8 cellular contexts compared by ENCODE assay signal in genomic region chr2:85544915-85545779, GRCh38. TPM values are rescaled to one million over a fixed set of nuclear protein-coding genes. Genes with fewer than 3 reads are reported as not detected.
DNase-seq lines count a peak whose midpoint lies in the region; ATAC-seq and TF ChIP-seq lines count a peak whose summit lies in the region.
"Not testable (repeated sequence)": the region's sequence is repeated elsewhere in the genome, so short reads cannot be mapped to it uniquely, and the experiment has no call there.
"Had no signal": no experiment of that assay in that cellular context is flagged by ENCODE, and none has a peak within 500 bp of the region (broad histone marks: within the 10 kb centered on the region; RNA-seq: fewer than 3 reads in every experiment).

No MANE protein-coding gene starts in this region.

- H3K4me1 Mint-ChIP-seq in activated CD8-positive, alpha-beta T cell treated with anti-CD3 and anti-CD28 coated beads for 36 hours (ENCODE audit: low read depth) = peaks cover 35% of the 10 kb centered on the region
- peaks cover 40% of the 10 kb centered on the region for H3K4me1 Mint-ChIP-seq in neural progenitor cell
- peaks cover 40% of the 10 kb centered on the region for H3K4me1 Mint-ChIP-seq in stimulated activated naive CD8-positive, alpha-beta T cell treated with anti-CD3 and anti-CD28 coated beads, Interleukin-15, Interleukin-2, amounts not matched to agents 100 ng/mL and 50 ng/mL, for 24 hours (ENCODE audit: low read depth)

- H3K4me3 ChIP-seq in HUES48 (ENCODE audit: low read depth, low read length); colonic mucosa; heart left ventricle; neural progenitor cell: not testable (repeated sequence)

- POLR2A ChIA-PET in activated CD8-positive, alpha-beta T cell treated with anti-CD3 and anti-CD28 coated beads for 36 hours (lab: Charles Lee) = interaction anchor here (0.6 to 23.8 kb wide), 23 partner anchors 0 to 227 kb away, joined by 3 to 467 read pairs (median 4); partner anchors contain the start of genes CAPG, ELMOD3, GGCX and MAT2A

- not testable (repeated sequence) for H3K27me3 Mint-ChIP-seq in activated CD8-positive, alpha-beta T cell treated with anti-CD3 and anti-CD28 coated beads for 36 hours; neural progenitor cell (ENCODE audit: insufficient read depth, low read depth); stimulated activated naive CD8-positive, alpha-beta T cell treated with anti-CD3 and anti-CD28 coated beads, Interleukin-15, Interleukin-2, amounts not matched to agents 100 ng/mL and 50 ng/mL, for 24 hours

- peaks cover 71% of the 10 kb centered on the region for H4K20me1 ChIP-seq in neural progenitor cell (ENCODE audit: low read depth)

- peaks cover 71% of the 10 kb centered on the region for H3K36me3 ChIP-seq in HUES48 (ENCODE audit: control insufficient read depth, insufficient read depth, low read length)
- peaks cover 33% of the 10 kb centered on the region for H3K36me3 ChIP-seq in colonic mucosa
- peaks cover 4 to 98% (median 76%) of the 10 kb centered on the region in 9 donors for H3K36me3 ChIP-seq in heart left ventricle
- H3K36me3 ChIP-seq in neural progenitor cell = peaks cover 30% of the 10 kb centered on the region

- not testable (repeated sequence) for H3K9me3 Mint-ChIP-seq in activated CD8-positive, alpha-beta T cell treated with anti-CD3 and anti-CD28 coated beads for 36 hours; neural progenitor cell; stimulated activated naive CD8-positive, alpha-beta T cell treated with anti-CD3 and anti-CD28 coated beads, Interleukin-15, Interleukin-2, amounts not matched to agents 100 ng/mL and 50 ng/mL, for 24 hours

- TF ChIP-seq CTCF in activated CD8-positive, alpha-beta T cell treated with anti-CD3 and anti-CD28 coated beads for 36 hours (IDR thresholded peaks at IDR 0.05); colonic mucosa (IDR thresholded peaks at IDR 0.05); heart left ventricle (IDR thresholded peaks at IDR 0.05); neural progenitor cell (IDR thresholded peaks at IDR 0.05): not testable (repeated sequence)

- H3K27ac ChIP-seq in HUES48 (ENCODE audit: low read depth, low read length) (peak overlapping the region; percentile 43), colonic mucosa (peak overlapping the region; percentile 15), heart left ventricle (peak overlapping the region in 8 of 12 donors; percentile 12 to 99 (median 28)), neural progenitor cell (peak overlapping the region; percentile 74)

- H3K4me1 ChIP-seq in HUES48 (ENCODE audit: control insufficient read depth, insufficient read depth, low read length) = peaks cover 14% of the 10 kb centered on the region; the same call in 1 of the 2 replicates
- H3K4me1 ChIP-seq in colonic mucosa = not testable (repeated sequence)
- peaks cover 0 to 50% (median 32%) of the 10 kb centered on the region in 12 donors for H3K4me1 ChIP-seq in heart left ventricle
- H3K4me1 ChIP-seq in neural progenitor cell = peaks cover 25% of the 10 kb centered on the region

- peak; percentile 17 for DNase-seq in OCI-M1 (lab: John Stamatoyannopoulos, UW)
- not testable (repeated sequence) for DNase-seq in activated CD8-positive, alpha-beta T cell treated with anti-CD3 and anti-CD28 coated beads for 36 hours; colonic mucosa; heart left ventricle; neural progenitor cell (ENCODE audit: low spot score)

- not testable (repeated sequence) for H3K9me3 ChIP-seq in HUES48 (ENCODE audit: control insufficient read depth, insufficient read depth, low read length); colonic mucosa; heart left ventricle; neural progenitor cell (ENCODE audit: low read depth)

- peaks cover 57% of the 10 kb centered on the region for H3K36me3 Mint-ChIP-seq in activated CD8-positive, alpha-beta T cell treated with anti-CD3 and anti-CD28 coated beads for 36 hours (ENCODE audit: low read depth)
- peaks cover 40% of the 10 kb centered on the region for H3K36me3 Mint-ChIP-seq in neural progenitor cell
- peaks cover 57% of the 10 kb centered on the region for H3K36me3 Mint-ChIP-seq in stimulated activated naive CD8-positive, alpha-beta T cell treated with anti-CD3 and anti-CD28 coated beads, Interleukin-15, Interleukin-2, amounts not matched to agents 100 ng/mL and 50 ng/mL, for 24 hours (ENCODE audit: low read depth)

- CTCF ChIA-PET in activated CD8-positive, alpha-beta T cell treated with anti-CD3 and anti-CD28 coated beads for 36 hours (lab: Charles Lee) = interaction anchor here (0.5 to 2.8 kb wide), 8 partner anchors 12 to 154 kb away, joined by 3 to 25 read pairs (median 3); partner anchors contain the start of gene C2orf68

- not testable (repeated sequence) for H3K4me3 Mint-ChIP-seq in activated CD8-positive, alpha-beta T cell treated with anti-CD3 and anti-CD28 coated beads for 36 hours; neural progenitor cell
- peak overlapping the region; percentile 35 for H3K4me3 Mint-ChIP-seq in stimulated activated naive CD8-positive, alpha-beta T cell treated with anti-CD3 and anti-CD28 coated beads, Interleukin-15, Interleukin-2, amounts not matched to agents 100 ng/mL and 50 ng/mL, for 24 hours

- not testable (repeated sequence) for H3K4me2 ChIP-seq in neural progenitor cell

- H3F3A ChIP-seq in neural progenitor cell (ENCODE audit: low read depth) = peaks cover 87% of the 10 kb centered on the region

- TF ChIP-seq POLR2A in heart left ventricle (IDR thresholded peaks at IDR 0.05) = not testable (repeated sequence)

- ATAC-seq in activated CD8-positive, alpha-beta T cell treated with anti-CD3 and anti-CD28 coated beads for 36 hours = not testable (repeated sequence)
- ATAC-seq in heart left ventricle = peak in 1 of 4 donors; percentile 17

- not testable (repeated sequence) for H2AFZ ChIP-seq in neural progenitor cell (replicated peaks)

- intact Hi-C loops in activated CD8-positive, alpha-beta T cell treated with anti-CD3 and anti-CD28 coated beads for 36 hours (cut with micrococcal nuclease) = loop anchor here (10.0 kb wide), 1 partner anchor 220 kb away; the partner anchor contains the start of gene TGOLN2
- intact Hi-C loops in colonic mucosa (cut with DNase I); heart left ventricle (cut with DNase I): not testable (repeated sequence)

- not testable (repeated sequence) for H3K27me3 ChIP-seq in HUES48 (ENCODE audit: control insufficient read depth, insufficient read depth, low read length); colonic mucosa; heart left ventricle; neural progenitor cell

- peaks cover 36% of the 10 kb centered on the region for H3K79me2 ChIP-seq in neural progenitor cell (ENCODE audit: low read depth)

- WGBS in heart left ventricle, 4 donors = 74 to 83% (median 79%) methylated on average over 5 of the region's 5 CpGs

- H3K27ac Mint-ChIP-seq in activated CD8-positive, alpha-beta T cell treated with anti-CD3 and anti-CD28 coated beads for 36 hours = peak overlapping the region; percentile 52
- H3K27ac Mint-ChIP-seq in neural progenitor cell = not testable (repeated sequence)
- H3K27ac Mint-ChIP-seq in stimulated activated naive CD8-positive, alpha-beta T cell treated with anti-CD3 and anti-CD28 coated beads, Interleukin-15, Interleukin-2, amounts not matched to agents 100 ng/mL and 50 ng/mL, for 24 hours = peak overlapping the region; percentile 46

- H3K9ac ChIP-seq in HUES48 (ENCODE audit: low read depth, low read length); colonic mucosa (ENCODE audit: low read depth in 2 of 2, low read length in 2 of 2); neural progenitor cell: not testable (repeated sequence)

RNA-seq across cellular contexts. Expression of gene MAT2A, which starts 6.2 kb away (rescaled TPM):
- 100 to 1,000 TPM; 276 to 282 TPM for total RNA-seq in activated CD8-positive, alpha-beta T cell treated with anti-CD3 and anti-CD28 coated beads for 36 hours
- total RNA-seq in colonic mucosa (100 to 1,000 TPM; 105 to 156 TPM), heart left ventricle (100 to 1,000 TPM in 7 of 9 donors, 10 to 100 TPM in 2; 66.0 to 218 (median 128) TPM), neural progenitor cell (ENCODE audit: low replicate concordance) (180 and 221 TPM in 2 replicates)
- 100 to 1,000 TPM in 1 of 2 donors, 10 to 100 TPM in 1; 72.3 to 131 TPM for polyA plus RNA-seq in heart left ventricle

RNA-seq across cellular contexts. Expression of gene GGCX, which starts 16.1 kb away (rescaled TPM):
- 10 to 100 TPM; 14.6 to 16.7 TPM for total RNA-seq in activated CD8-positive, alpha-beta T cell treated with anti-CD3 and anti-CD28 coated beads for 36 hours
- total RNA-seq in colonic mucosa (10 to 100 TPM; 25.7 to 49.9 TPM), heart left ventricle (10 to 100 TPM; 13.2 to 30.7 (median 20.8) TPM), neural progenitor cell (ENCODE audit: low replicate concordance) (29.7 and 41.7 TPM in 2 replicates)
- 10 to 100 TPM; 12.6 to 28.7 TPM for polyA plus RNA-seq in heart left ventricle

RNA-seq across cellular contexts. Expression of gene VAMP8, which starts 32.2 kb away (rescaled TPM):
- total RNA-seq in activated CD8-positive, alpha-beta T cell treated with anti-CD3 and anti-CD28 coated beads for 36 hours = 10 to 100 TPM; 84.5 to 91.1 TPM
- total RNA-seq in colonic mucosa (100 to 1,000 TPM; 185 to 222 TPM), heart left ventricle (100 to 1,000 TPM in 1 of 9 donors, 10 to 100 TPM in 4, 1 to 10 TPM in 4; 5.4 to 103 (median 10.1) TPM), neural progenitor cell (ENCODE audit: low replicate concordance) (0.52 and 2.4 TPM in 2 replicates)
- polyA plus RNA-seq in heart left ventricle = 10 to 100 TPM; 13.8 to 21.7 TPM
- polyA plus RNA-seq: neural cell had no signal

RNA-seq across cellular contexts. Expression of gene VAMP5, which starts 39.1 kb away (rescaled TPM):
- 10 to 100 TPM; 28.0 to 29.4 TPM for total RNA-seq in activated CD8-positive, alpha-beta T cell treated with anti-CD3 and anti-CD28 coated beads for 36 hours
- total RNA-seq in colonic mucosa = 10 to 100 TPM; 14.0 to 16.9 TPM
- total RNA-seq in heart left ventricle = 100 to 1,000 TPM in 1 of 9 donors, 10 to 100 TPM in 8; 21.0 to 186 (median 36.6) TPM
- polyA plus RNA-seq in heart left ventricle = 10 to 100 TPM; 65.4 to 81.9 TPM
- total RNA-seq in neural progenitor cell (ENCODE audit: low replicate concordance) = not detected in 2 replicates
- polyA plus RNA-seq: neural cell had no signal

RNA-seq across cellular contexts. Expression of gene RNF181, which starts 50.4 kb away (rescaled TPM):
- 100 to 1,000 TPM; 112 to 117 TPM for total RNA-seq in activated CD8-positive, alpha-beta T cell treated with anti-CD3 and anti-CD28 coated beads for 36 hours
- total RNA-seq in colonic mucosa (100 to 1,000 TPM in 1 of 2 donors, 10 to 100 TPM in 1; 86.0 to 106 TPM), heart left ventricle (100 to 1,000 TPM in 4 of 9 donors, 10 to 100 TPM in 5; 77.7 to 208 (median 92.0) TPM), neural progenitor cell (ENCODE audit: low replicate concordance) (81.3 and 113 TPM in 2 replicates)
- 100 to 1,000 TPM; 165 to 235 TPM for polyA plus RNA-seq in heart left ventricle

Comparison
In these comparisons a context has a peak if more than half of its experiments do, and no peak if none do; other contexts are left out.
1. H3K27ac ChIP-seq: peak in every context shown above with its lines; median percentile 74 in neural progenitor cell; 43 in HUES48; 28 in heart left ventricle; 15 in colonic mucosa.